ENCODE assay signal across 1 cellular context in genomic region chr10:24951201-24952145, GRCh38.
TF ChIP-seq lines count a peak whose summit lies in the region.

No MANE protein-coding gene starts in this region.

TF ChIP-seq in SK-N-SH, 30 proteins besides CTCF, POLR2A, EP300 and RAD21 (continued from another document):
- TF ChIP-seq, protein P1, sequence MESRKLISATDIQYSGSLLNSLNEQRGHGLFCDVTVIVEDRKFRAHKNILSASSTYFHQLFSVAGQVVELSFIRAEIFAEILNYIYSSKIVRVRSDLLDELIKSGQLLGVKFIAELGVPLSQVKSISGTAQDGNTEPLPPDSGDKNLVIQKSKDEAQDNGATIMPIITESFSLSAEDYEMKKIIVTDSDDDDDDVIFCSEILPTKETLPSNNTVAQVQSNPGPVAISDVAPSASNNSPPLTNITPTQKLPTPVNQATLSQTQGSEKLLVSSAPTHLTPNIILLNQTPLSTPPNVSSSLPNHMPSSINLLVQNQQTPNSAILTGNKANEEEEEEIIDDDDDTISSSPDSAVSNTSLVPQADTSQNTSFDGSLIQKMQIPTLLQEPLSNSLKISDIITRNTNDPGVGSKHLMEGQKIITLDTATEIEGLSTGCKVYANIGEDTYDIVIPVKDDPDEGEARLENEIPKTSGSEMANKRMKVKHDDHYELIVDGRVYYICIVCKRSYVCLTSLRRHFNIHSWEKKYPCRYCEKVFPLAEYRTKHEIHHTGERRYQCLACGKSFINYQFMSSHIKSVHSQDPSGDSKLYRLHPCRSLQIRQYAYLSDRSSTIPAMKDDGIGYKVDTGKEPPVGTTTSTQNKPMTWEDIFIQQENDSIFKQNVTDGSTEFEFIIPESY (IDR thresholded peaks at IDR 0.05; ENCODE audit: borderline replicate concordance, low read depth), result no peak
- TF ChIP-seq TCF12 (IDR thresholded peaks at IDR 0.05) (no peak), TEAD4 (IDR thresholded peaks at IDR 0.05; ENCODE audit: borderline replicate concordance, insufficient read depth) (no peak), NRF1 (IDR thresholded peaks at IDR 0.05; ENCODE audit: low read depth, low read length) (no peak), SIN3A (IDR thresholded peaks at IDR 0.05; ENCODE audit: borderline replicate concordance, low read depth, low read length) (no peak), IRF3 (IDR thresholded peaks at IDR 0.05; ENCODE audit: low read depth, low read length) (no peak)
- TF ChIP-seq, protein P2, sequence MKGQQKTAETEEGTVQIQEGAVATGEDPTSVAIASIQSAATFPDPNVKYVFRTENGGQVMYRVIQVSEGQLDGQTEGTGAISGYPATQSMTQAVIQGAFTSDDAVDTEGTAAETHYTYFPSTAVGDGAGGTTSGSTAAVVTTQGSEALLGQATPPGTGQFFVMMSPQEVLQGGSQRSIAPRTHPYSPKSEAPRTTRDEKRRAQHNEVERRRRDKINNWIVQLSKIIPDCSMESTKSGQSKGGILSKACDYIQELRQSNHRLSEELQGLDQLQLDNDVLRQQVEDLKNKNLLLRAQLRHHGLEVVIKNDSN (IDR thresholded peaks at IDR 0.05; ENCODE audit: borderline replicate concordance, low read depth), result no peak
TF ChIP-seq in SK-N-SH: peak in this region for 0.
